Comparison of ENCODE assay signal across 1 cellular context in genomic region chr5:165149439-165149838, GRCh38.
TF ChIP-seq lines count a peak whose summit lies in the region.

No MANE protein-coding gene starts in this region.

TF ChIP-seq in WTC11, 78 proteins besides CTCF, POLR2A, EP300 and RAD21 (continued from another document):
- TF ChIP-seq, protein P1, sequence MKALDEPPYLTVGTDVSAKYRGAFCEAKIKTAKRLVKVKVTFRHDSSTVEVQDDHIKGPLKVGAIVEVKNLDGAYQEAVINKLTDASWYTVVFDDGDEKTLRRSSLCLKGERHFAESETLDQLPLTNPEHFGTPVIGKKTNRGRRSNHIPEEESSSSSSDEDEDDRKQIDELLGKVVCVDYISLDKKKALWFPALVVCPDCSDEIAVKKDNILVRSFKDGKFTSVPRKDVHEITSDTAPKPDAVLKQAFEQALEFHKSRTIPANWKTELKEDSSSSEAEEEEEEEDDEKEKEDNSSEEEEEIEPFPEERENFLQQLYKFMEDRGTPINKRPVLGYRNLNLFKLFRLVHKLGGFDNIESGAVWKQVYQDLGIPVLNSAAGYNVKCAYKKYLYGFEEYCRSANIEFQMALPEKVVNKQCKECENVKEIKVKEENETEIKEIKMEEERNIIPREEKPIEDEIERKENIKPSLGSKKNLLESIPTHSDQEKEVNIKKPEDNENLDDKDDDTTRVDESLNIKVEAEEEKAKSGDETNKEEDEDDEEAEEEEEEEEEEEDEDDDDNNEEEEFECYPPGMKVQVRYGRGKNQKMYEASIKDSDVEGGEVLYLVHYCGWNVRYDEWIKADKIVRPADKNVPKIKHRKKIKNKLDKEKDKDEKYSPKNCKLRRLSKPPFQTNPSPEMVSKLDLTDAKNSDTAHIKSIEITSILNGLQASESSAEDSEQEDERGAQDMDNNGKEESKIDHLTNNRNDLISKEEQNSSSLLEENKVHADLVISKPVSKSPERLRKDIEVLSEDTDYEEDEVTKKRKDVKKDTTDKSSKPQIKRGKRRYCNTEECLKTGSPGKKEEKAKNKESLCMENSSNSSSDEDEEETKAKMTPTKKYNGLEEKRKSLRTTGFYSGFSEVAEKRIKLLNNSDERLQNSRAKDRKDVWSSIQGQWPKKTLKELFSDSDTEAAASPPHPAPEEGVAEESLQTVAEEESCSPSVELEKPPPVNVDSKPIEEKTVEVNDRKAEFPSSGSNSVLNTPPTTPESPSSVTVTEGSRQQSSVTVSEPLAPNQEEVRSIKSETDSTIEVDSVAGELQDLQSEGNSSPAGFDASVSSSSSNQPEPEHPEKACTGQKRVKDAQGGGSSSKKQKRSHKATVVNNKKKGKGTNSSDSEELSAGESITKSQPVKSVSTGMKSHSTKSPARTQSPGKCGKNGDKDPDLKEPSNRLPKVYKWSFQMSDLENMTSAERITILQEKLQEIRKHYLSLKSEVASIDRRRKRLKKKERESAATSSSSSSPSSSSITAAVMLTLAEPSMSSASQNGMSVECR (CRISPR knock-in tag; IDR thresholded peaks at IDR 0.05; ENCODE audit: borderline replicate concordance) = no peak
- TF ChIP-seq FOXP4 (CRISPR knock-in tag; IDR thresholded peaks at IDR 0.05) = no peak
- TF ChIP-seq, protein P2, sequence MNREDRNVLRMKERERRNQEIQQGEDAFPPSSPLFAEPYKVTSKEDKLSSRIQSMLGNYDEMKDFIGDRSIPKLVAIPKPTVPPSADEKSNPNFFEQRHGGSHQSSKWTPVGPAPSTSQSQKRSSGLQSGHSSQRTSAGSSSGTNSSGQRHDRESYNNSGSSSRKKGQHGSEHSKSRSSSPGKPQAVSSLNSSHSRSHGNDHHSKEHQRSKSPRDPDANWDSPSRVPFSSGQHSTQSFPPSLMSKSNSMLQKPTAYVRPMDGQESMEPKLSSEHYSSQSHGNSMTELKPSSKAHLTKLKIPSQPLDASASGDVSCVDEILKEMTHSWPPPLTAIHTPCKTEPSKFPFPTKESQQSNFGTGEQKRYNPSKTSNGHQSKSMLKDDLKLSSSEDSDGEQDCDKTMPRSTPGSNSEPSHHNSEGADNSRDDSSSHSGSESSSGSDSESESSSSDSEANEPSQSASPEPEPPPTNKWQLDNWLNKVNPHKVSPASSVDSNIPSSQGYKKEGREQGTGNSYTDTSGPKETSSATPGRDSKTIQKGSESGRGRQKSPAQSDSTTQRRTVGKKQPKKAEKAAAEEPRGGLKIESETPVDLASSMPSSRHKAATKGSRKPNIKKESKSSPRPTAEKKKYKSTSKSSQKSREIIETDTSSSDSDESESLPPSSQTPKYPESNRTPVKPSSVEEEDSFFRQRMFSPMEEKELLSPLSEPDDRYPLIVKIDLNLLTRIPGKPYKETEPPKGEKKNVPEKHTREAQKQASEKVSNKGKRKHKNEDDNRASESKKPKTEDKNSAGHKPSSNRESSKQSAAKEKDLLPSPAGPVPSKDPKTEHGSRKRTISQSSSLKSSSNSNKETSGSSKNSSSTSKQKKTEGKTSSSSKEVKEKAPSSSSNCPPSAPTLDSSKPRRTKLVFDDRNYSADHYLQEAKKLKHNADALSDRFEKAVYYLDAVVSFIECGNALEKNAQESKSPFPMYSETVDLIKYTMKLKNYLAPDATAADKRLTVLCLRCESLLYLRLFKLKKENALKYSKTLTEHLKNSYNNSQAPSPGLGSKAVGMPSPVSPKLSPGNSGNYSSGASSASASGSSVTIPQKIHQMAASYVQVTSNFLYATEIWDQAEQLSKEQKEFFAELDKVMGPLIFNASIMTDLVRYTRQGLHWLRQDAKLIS (CRISPR knock-in tag; IDR thresholded peaks at IDR 0.05; ENCODE audit: borderline replicate concordance) = no peak
- TF ChIP-seq TCF7 (CRISPR knock-in tag; IDR thresholded peaks at IDR 0.05; ENCODE audit: low read depth) = no peak
